In genomic region chr2:165587335-165587938, GRCh38 we compare ENCODE assay signal across 10 cellular contexts.
A peak's percentile ranks its signal among the peaks of the same experiment; 100 is the strongest.
DNase-seq lines count a peak whose midpoint lies in the region; ATAC-seq lines count a peak whose summit lies in the region.
"Had no signal": no experiment of that assay in that cellular context is flagged by ENCODE, and none has a peak within 500 bp of the region (broad histone marks: within the 10 kb centered on the region; RNA-seq: fewer than 3 reads in every experiment).

No MANE protein-coding gene starts in this region.

- peak; percentile 42 for DNase-seq in germinal center (ENCODE audit: low spot score)
- no peak for DNase-seq in pons (ENCODE audit: low spot score)
- DNase-seq in activated CD8-positive, alpha-beta memory T cell treated with anti-CD3 and anti-CD28 coated beads, Interleukin-2, amount 50 U/mL, for 4 hours = no peak
- no peak for DNase-seq in middle frontal gyrus (ENCODE audit: extremely low spot score, low spot score)
- DNase-seq: activated CD8-positive, alpha-beta memory T cell treated with anti-CD3 and anti-CD28 coated beads for 24 hours; NCI-H2107 had no signal

- peak; percentile 93 for ATAC-seq in GM18499 (IDR thresholded peaks at IDR 0.05; ENCODE audit: insufficient read depth, unreplicated experiment)
- peak; percentile 86 for ATAC-seq in GM21423 (IDR thresholded peaks at IDR 0.05; ENCODE audit: unreplicated experiment)
- peak; percentile 78 for ATAC-seq in HG03103 (IDR thresholded peaks at IDR 0.05; ENCODE audit: low read depth, unreplicated experiment)
- ATAC-seq in HG03460 (IDR thresholded peaks at IDR 0.05; ENCODE audit: unreplicated experiment) = no peak
